In the genomic region with DNA sequence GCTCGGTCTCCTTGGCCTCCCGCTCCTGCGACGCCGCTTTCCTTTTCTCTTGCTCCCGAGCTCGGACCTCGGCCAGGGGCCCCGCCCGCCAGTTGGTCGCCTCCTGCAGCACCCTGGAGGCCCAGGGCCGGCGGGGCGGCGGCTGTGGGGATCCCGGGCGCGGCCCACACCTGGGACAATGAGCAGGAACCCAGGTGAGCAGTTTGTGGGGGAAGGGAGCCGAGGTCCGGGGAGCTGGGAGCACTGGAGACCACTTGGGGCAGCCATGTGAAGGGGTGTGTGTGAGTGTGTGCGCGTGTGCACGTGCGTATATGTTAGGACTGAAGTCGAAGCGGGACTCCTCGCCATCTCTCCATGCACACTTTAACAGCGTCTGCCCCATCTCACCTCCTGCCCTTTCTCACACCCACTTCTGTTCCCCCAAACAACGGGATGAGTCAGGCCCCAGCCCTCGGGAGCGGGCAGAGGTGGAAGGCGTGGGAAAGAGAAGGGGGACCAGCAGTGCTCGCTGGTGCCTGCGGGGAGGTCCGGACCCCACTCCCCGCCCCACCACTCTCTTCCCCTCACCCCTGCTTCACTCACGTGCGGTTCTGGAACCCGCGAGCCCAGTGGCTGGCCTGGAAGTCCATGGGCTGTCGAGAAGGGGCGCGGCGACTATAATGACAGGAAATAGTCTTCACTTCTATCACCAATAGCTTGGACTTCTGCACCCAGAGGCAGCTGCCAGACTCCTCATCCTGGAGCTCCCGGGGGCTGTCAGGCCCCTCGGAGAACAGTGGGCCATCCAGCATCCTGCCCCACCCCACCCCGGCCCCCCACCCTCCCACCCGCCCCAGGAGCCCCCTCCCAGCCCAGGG, we compare ENCODE assay signal across 1 cellular context.
TF ChIP-seq lines count a peak whose summit lies in the region.

No MANE protein-coding gene starts in this region.

TF ChIP-seq in HepG2, 621 proteins besides CTCF, POLR2A, EP300 and RAD21 (continued from another document):
- TF ChIP-seq, protein P1, sequence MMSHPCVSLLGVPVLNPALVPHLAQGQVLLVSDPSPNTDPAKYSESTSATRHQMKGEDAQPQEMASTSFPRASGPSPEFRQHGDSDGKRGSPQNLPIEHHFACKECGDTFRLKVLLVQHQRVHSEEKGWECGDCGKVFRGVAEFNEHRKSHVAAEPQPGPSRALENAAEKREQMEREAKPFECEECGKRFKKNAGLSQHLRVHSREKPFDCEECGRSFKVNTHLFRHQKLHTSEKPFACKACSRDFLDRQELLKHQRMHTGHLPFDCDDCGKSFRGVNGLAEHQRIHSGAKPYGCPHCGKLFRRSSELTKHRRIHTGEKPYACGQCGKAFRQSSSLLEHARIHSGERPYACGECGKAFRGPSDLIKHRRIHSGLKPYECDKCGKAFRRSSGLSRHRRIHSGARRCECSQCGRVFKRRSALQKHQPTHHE (CRISPR knock-in tag; IDR thresholded peaks at IDR 0.05; ENCODE audit: borderline replicate concordance) = peak; percentile 77; the same call in 1 of the 2 replicates
- TF ChIP-seq, protein P2, sequence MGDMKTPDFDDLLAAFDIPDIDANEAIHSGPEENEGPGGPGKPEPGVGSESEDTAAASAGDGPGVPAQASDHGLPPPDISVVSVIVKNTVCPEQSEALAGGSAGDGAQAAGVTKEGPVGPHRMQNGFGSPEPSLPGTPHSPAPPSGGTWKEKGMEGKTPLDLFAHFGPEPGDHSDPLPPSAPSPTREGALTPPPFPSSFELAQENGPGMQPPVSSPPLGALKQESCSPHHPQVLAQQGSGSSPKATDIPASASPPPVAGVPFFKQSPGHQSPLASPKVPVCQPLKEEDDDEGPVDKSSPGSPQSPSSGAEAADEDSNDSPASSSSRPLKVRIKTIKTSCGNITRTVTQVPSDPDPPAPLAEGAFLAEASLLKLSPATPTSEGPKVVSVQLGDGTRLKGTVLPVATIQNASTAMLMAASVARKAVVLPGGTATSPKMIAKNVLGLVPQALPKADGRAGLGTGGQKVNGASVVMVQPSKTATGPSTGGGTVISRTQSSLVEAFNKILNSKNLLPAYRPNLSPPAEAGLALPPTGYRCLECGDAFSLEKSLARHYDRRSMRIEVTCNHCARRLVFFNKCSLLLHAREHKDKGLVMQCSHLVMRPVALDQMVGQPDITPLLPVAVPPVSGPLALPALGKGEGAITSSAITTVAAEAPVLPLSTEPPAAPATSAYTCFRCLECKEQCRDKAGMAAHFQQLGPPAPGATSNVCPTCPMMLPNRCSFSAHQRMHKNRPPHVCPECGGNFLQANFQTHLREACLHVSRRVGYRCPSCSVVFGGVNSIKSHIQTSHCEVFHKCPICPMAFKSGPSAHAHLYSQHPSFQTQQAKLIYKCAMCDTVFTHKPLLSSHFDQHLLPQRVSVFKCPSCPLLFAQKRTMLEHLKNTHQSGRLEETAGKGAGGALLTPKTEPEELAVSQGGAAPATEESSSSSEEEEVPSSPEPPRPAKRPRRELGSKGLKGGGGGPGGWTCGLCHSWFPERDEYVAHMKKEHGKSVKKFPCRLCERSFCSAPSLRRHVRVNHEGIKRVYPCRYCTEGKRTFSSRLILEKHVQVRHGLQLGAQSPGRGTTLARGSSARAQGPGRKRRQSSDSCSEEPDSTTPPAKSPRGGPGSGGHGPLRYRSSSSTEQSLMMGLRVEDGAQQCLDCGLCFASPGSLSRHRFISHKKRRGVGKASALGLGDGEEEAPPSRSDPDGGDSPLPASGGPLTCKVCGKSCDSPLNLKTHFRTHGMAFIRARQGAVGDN (CRISPR knock-in tag; IDR thresholded peaks at IDR 0.05) = peak; percentile 96
- TF ChIP-seq, protein P3, sequence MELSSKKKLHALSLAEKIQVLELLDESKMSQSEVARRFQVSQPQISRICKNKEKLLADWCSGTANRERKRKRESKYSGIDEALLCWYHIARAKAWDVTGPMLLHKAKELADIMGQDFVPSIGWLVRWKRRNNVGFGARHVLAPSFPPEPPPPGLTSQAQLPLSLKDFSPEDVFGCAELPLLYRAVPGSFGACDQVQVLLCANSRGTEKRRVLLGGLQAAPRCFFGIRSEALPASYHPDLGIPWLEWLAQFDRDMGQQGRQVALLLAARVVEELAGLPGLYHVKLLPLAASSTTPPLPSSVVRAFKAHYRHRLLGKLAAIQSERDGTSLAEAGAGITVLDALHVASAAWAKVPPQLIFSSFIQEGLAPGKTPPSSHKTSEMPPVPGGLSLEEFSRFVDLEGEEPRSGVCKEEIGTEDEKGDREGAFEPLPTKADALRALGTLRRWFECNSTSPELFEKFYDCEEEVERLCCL (CRISPR knock-in tag; IDR thresholded peaks at IDR 0.05; ENCODE audit: borderline replicate concordance) = 0 out of 2 replicates have a peak, but pooled peaks have one; percentile 66
- TF ChIP-seq, protein P4, sequence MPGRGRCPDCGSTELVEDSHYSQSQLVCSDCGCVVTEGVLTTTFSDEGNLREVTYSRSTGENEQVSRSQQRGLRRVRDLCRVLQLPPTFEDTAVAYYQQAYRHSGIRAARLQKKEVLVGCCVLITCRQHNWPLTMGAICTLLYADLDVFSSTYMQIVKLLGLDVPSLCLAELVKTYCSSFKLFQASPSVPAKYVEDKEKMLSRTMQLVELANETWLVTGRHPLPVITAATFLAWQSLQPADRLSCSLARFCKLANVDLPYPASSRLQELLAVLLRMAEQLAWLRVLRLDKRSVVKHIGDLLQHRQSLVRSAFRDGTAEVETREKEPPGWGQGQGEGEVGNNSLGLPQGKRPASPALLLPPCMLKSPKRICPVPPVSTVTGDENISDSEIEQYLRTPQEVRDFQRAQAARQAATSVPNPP (CRISPR knock-in tag; IDR thresholded peaks at IDR 0.05) = no peak; the same call in 1 of the 2 replicates
- TF ChIP-seq, protein P5, sequence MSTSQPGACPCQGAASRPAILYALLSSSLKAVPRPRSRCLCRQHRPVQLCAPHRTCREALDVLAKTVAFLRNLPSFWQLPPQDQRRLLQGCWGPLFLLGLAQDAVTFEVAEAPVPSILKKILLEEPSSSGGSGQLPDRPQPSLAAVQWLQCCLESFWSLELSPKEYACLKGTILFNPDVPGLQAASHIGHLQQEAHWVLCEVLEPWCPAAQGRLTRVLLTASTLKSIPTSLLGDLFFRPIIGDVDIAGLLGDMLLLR (CRISPR knock-in tag; IDR thresholded peaks at IDR 0.05) = peak; percentile 39; the same call in 1 of the 2 replicates
- TF ChIP-seq ZNF766 (CRISPR knock-in tag; IDR thresholded peaks at IDR 0.05; ENCODE audit: borderline replicate concordance) (peak; percentile 77), GPN1 (CRISPR knock-in tag; IDR thresholded peaks at IDR 0.05; ENCODE audit: borderline replicate concordance) (no peak), RFXAP (CRISPR knock-in tag; IDR thresholded peaks at IDR 0.05; ENCODE audit: borderline replicate concordance) (peak; percentile 88; the same call in 1 of the 2 replicates), HOXA3 (CRISPR knock-in tag; IDR thresholded peaks at IDR 0.05) (peak; percentile 63), ZIK1 (CRISPR knock-in tag; IDR thresholded peaks at IDR 0.05; ENCODE audit: borderline replicate concordance, low read depth) (peak; percentile 91; the same call in 1 of the 2 replicates), SNAPC2 (CRISPR knock-in tag; IDR thresholded peaks at IDR 0.05) (peak; percentile 75), ZNF678 (CRISPR knock-in tag; IDR thresholded peaks at IDR 0.05) (peak; percentile 81; the same call in 1 of the 2 replicates), IRX3 (CRISPR knock-in tag; IDR thresholded peaks at IDR 0.05; ENCODE audit: borderline replicate concordance, low read depth) (no peak), ZNF296 (CRISPR knock-in tag; conservative IDR thresholded peaks at IDR 0.05) (peak; percentile 70; the same call in 1 of the 2 replicates), NAIF1 (CRISPR knock-in tag; IDR thresholded peaks at IDR 0.05; ENCODE audit: borderline replicate concordance) (peak; percentile 71; the same call in 1 of the 2 replicates), ZNF484 (CRISPR knock-in tag; IDR thresholded peaks at IDR 0.05; ENCODE audit: borderline replicate concordance, low read depth) (peak; percentile 58; the same call in 1 of the 2 replicates)
- TF ChIP-seq, protein P6, sequence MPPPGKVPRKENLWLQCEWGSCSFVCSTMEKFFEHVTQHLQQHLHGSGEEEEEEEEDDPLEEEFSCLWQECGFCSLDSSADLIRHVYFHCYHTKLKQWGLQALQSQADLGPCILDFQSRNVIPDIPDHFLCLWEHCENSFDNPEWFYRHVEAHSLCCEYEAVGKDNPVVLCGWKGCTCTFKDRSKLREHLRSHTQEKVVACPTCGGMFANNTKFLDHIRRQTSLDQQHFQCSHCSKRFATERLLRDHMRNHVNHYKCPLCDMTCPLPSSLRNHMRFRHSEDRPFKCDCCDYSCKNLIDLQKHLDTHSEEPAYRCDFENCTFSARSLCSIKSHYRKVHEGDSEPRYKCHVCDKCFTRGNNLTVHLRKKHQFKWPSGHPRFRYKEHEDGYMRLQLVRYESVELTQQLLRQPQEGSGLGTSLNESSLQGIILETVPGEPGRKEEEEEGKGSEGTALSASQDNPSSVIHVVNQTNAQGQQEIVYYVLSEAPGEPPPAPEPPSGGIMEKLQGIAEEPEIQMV (CRISPR knock-in tag; IDR thresholded peaks at IDR 0.05; ENCODE audit: low read depth) = peak; percentile 72; the same call in 1 of the 2 replicates
- TF ChIP-seq, protein P7, sequence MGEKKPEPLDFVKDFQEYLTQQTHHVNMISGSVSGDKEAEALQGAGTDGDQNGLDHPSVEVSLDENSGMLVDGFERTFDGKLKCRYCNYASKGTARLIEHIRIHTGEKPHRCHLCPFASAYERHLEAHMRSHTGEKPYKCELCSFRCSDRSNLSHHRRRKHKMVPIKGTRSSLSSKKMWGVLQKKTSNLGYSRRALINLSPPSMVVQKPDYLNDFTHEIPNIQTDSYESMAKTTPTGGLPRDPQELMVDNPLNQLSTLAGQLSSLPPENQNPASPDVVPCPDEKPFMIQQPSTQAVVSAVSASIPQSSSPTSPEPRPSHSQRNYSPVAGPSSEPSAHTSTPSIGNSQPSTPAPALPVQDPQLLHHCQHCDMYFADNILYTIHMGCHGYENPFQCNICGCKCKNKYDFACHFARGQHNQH (CRISPR knock-in tag; IDR thresholded peaks at IDR 0.05) = 0 out of 2 replicates have a peak, but pooled peaks have one; percentile 24
- TF ChIP-seq, protein P8, sequence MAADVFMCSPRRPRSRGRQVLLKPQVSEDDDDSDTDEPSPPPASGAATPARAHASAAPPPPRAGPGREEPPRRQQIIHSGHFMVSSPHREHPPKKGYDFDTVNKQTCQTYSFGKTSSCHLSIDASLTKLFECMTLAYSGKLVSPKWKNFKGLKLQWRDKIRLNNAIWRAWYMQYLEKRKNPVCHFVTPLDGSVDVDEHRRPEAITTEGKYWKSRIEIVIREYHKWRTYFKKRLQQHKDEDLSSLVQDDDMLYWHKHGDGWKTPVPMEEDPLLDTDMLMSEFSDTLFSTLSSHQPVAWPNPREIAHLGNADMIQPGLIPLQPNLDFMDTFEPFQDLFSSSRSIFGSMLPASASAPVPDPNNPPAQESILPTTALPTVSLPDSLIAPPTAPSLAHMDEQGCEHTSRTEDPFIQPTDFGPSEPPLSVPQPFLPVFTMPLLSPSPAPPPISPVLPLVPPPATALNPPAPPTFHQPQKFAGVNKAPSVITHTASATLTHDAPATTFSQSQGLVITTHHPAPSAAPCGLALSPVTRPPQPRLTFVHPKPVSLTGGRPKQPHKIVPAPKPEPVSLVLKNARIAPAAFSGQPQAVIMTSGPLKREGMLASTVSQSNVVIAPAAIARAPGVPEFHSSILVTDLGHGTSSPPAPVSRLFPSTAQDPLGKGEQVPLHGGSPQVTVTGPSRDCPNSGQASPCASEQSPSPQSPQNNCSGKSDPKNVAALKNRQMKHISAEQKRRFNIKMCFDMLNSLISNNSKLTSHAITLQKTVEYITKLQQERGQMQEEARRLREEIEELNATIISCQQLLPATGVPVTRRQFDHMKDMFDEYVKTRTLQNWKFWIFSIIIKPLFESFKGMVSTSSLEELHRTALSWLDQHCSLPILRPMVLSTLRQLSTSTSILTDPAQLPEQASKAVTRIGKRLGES (CRISPR knock-in tag; IDR thresholded peaks at IDR 0.05; ENCODE audit: borderline replicate concordance) = no peak; the same call in 1 of the 2 replicates
- TF ChIP-seq, protein P9, sequence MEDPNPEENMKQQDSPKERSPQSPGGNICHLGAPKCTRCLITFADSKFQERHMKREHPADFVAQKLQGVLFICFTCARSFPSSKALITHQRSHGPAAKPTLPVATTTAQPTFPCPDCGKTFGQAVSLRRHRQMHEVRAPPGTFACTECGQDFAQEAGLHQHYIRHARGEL (CRISPR knock-in tag; IDR thresholded peaks at IDR 0.05) = peak; percentile 67; the same call in 1 of the 2 replicates
TF ChIP-seq in HepG2: peak in this region for 253.
